15 cellular contexts compared by ENCODE assay signal in the genomic region with DNA sequence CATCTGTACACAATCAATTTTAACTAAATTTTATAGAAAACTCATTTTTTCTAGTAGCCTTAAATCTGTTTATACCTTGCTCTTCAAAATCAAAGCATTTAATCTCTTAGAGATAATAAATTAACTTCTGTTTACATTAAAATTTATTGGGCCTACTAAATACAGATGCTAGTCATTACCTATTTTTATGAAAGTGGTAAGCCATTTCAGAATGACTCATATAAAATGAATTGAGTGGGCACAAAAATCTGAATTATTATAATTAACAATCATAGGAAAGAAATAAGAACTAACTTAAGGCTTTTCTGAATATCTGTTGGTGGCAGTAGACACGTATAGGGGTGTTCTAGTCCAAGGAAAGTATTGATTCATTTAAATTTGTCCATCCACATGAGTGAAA.
"Had no signal": no experiment of that assay in that cellular context is flagged by ENCODE, and none has a peak within 500 bp of the region (broad histone marks: within the 10 kb centered on the region; RNA-seq: fewer than 3 reads in every experiment).

No MANE protein-coding gene starts in this region.

- H3K4me2 ChIP-seq: KMS-11 had no signal

- ATAC-seq: K562 had no signal

- H3K27ac Mint-ChIP-seq: IgD-negative memory B cell had no signal

- H3K27me3 Mint-ChIP-seq: IgD-negative memory B cell had no signal

- H3K9ac ChIP-seq: KMS-11 had no signal

- H3K4me3 Mint-ChIP-seq: IgD-negative memory B cell had no signal

- H3K27ac ChIP-seq: HL-60, KMS-11, RWPE1 had no signal

- DNase-seq: Kasumi-1, MM.1S, NCI-H187, NCI-H2029, NCI-H2081 treated with DMSO at 0.1 percent for 48 hours, NCI-H226, NCI-H510A, NCI-H69, NCI-H774, SHP77 had no signal

- H3K36me3 Mint-ChIP-seq: IgD-negative memory B cell had no signal

- H3K4me3 ChIP-seq: K562 had no signal

- H3K4me1 Mint-ChIP-seq: IgD-negative memory B cell had no signal
